Comparison of ENCODE assay signal across 1 cellular context in the genomic region with DNA sequence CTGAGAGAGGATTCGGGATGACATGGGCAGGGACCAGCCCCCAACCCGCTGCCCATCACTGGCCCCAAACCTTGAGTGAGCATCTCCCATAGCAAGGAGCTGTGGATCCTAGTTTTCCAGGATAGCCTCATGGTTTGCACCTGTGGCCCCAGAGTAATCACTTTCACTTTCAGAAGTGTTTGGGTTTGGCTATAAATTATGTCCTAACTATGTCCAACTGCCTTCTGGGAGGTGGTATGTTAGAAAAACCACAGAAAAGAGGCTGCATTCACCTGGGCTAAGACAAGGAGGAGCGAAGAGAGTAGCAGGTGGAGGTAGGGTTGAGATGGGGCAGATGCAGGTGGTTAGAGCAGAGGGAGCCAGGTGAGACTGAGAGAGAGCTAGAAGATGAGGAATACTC.
TF ChIP-seq lines count a peak whose summit lies in the region.

No MANE protein-coding gene starts in this region.

TF ChIP-seq in K562, 482 proteins besides CTCF, POLR2A, EP300 and RAD21 (continued from another document):
- TF ChIP-seq, protein P1, sequence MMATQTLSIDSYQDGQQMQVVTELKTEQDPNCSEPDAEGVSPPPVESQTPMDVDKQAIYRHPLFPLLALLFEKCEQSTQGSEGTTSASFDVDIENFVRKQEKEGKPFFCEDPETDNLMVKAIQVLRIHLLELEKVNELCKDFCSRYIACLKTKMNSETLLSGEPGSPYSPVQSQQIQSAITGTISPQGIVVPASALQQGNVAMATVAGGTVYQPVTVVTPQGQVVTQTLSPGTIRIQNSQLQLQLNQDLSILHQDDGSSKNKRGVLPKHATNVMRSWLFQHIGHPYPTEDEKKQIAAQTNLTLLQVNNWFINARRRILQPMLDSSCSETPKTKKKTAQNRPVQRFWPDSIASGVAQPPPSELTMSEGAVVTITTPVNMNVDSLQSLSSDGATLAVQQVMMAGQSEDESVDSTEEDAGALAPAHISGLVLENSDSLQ (IDR thresholded peaks at IDR 0.05) = peak; percentile 61
- TF ChIP-seq NR4A1 (CRISPR knock-in tag; IDR thresholded peaks at IDR 0.05) (no peak), NR4A1 (tag; IDR thresholded peaks at IDR 0.05) (no peak), MEIS2 (IDR thresholded peaks at IDR 0.05; ENCODE audit: partially characterized antibody) (peak; percentile 81)
- TF ChIP-seq, protein P2, sequence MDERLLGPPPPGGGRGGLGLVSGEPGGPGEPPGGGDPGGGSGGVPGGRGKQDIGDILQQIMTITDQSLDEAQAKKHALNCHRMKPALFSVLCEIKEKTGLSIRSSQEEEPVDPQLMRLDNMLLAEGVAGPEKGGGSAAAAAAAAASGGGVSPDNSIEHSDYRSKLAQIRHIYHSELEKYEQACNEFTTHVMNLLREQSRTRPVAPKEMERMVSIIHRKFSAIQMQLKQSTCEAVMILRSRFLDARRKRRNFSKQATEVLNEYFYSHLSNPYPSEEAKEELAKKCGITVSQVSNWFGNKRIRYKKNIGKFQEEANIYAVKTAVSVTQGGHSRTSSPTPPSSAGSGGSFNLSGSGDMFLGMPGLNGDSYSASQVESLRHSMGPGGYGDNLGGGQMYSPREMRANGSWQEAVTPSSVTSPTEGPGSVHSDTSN (CRISPR knock-in tag; IDR thresholded peaks at IDR 0.05; ENCODE audit: low read depth) = no peak
- TF ChIP-seq, protein P2 (tag; conservative IDR thresholded peaks at IDR 0.05; ENCODE audit: low read depth) = peak; percentile 82
